Comparison of ENCODE assay signal across 1 cellular context in the genomic region with DNA sequence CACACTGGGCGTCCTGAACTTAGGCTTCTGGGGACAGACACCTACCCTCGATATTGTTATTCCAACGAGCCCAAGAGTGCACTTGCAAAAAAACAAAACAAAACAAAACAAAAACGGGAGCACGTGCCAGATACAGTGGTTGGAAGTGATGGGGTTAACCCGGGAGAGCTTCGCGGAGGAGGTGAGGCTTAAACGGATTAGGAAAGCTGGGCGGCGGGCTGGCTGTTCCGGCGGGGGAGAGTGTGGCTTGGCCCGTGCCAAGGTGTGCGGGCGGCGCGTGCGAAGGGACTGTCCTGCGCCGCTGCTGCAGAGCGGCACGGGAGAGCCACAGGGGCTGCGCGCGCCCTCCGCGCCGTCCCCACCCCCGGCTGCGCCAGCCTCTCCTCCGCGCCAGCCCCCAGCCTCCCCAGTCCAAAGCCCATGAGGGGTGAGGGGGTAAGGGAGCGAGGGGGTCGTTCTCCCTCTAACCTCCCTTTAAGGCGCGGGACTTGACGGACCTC.
TF ChIP-seq lines count a peak whose summit lies in the region.

No MANE protein-coding gene starts in this region.

TF ChIP-seq in A549, 52 proteins besides CTCF, POLR2A, EP300 and RAD21:
- TF ChIP-seq BHLHE40 (IDR thresholded peaks at IDR 0.05; ENCODE audit: low read depth, low read length) (peak; percentile 21; the same call in 1 of the 2 replicates), ZFP36 (IDR thresholded peaks at IDR 0.05; ENCODE audit: borderline replicate concordance, partially characterized antibody) (peak; percentile 81), KDM1A (IDR thresholded peaks at IDR 0.05; ENCODE audit: low read depth) (no peak), HDAC2 (IDR thresholded peaks at IDR 0.05) (0 out of 2 replicates have a peak, but pooled peaks have one; percentile 14), HOXB13 (CRISPR knock-in tag; IDR thresholded peaks at IDR 0.05; ENCODE audit: low read depth) (no peak), NPAS2 (CRISPR knock-in tag; IDR thresholded peaks at IDR 0.05; ENCODE audit: borderline replicate concordance) (no peak), TFCP2L1 (CRISPR knock-in tag; IDR thresholded peaks at IDR 0.05) (no peak), TP53 (CRISPR knock-in tag; IDR thresholded peaks at IDR 0.05) (no peak), FOSL2 (IDR thresholded peaks at IDR 0.05) (no peak), FOSL2 (CRISPR knock-in tag; IDR thresholded peaks at IDR 0.05) (no peak)
- TF ChIP-seq, protein P1, sequence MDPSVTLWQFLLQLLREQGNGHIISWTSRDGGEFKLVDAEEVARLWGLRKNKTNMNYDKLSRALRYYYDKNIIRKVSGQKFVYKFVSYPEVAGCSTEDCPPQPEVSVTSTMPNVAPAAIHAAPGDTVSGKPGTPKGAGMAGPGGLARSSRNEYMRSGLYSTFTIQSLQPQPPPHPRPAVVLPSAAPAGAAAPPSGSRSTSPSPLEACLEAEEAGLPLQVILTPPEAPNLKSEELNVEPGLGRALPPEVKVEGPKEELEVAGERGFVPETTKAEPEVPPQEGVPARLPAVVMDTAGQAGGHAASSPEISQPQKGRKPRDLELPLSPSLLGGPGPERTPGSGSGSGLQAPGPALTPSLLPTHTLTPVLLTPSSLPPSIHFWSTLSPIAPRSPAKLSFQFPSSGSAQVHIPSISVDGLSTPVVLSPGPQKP (IDR thresholded peaks at IDR 0.05; ENCODE audit: low read depth, low read length), result no peak
- TF ChIP-seq, protein P2, sequence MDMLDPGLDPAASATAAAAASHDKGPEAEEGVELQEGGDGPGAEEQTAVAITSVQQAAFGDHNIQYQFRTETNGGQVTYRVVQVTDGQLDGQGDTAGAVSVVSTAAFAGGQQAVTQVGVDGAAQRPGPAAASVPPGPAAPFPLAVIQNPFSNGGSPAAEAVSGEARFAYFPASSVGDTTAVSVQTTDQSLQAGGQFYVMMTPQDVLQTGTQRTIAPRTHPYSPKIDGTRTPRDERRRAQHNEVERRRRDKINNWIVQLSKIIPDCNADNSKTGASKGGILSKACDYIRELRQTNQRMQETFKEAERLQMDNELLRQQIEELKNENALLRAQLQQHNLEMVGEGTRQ (IDR thresholded peaks at IDR 0.05), result no peak
- TF ChIP-seq, protein P3, sequence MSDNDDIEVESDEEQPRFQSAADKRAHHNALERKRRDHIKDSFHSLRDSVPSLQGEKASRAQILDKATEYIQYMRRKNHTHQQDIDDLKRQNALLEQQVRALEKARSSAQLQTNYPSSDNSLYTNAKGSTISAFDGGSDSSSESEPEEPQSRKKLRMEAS (IDR thresholded peaks at IDR 0.05), result peak; percentile 70
